Comparison of ENCODE assay signal across 30 cellular contexts in the genomic region with DNA sequence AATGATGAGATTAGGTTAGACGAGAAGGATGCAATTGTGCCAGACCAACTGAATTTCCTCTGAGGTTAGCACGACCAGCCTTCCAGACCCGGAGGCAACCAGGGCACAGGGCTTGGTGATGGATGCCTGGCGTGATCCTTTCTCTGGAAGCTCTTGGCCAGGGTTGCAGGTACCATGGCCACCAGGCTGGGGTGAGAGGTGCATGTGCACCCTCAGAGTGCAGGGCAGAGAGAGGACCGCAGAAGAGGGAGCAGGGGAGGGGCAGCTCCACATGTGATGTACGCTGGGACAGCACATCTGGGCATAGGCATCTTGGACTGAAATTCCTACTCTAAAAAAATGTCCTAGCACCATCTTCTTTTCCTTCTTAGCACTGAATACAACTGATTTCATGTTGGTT. TPM values are rescaled to one million over a fixed set of nuclear protein-coding genes. Genes with fewer than 3 reads are reported as not detected.
"Had no signal": no experiment of that assay in that cellular context is flagged by ENCODE, and none has a peak within 500 bp of the region (broad histone marks: within the 10 kb centered on the region; RNA-seq: fewer than 3 reads in every experiment).

No MANE protein-coding gene starts in this region.

- H3K27me3 Mint-ChIP-seq: effector memory CD8-positive, alpha-beta T cell had no signal

- ATAC-seq: effector memory CD8-positive, alpha-beta T cell; esophagus mucosa; gastrocnemius medialis; heart left ventricle; left cardiac atrium; left lung; left ventricle myocardium superior; lower lobe of right lung; mucosa of descending colon had no signal

- H3K4me1 Mint-ChIP-seq: endodermal cell, mesothelial cell of epicardium had no signal

- DNase-seq: cortex of kidney; effector CD8-positive, alpha-beta T cell; effector memory CD8-positive, alpha-beta T cell; endodermal cell; erythroblast; esophagus squamous epithelium; foreskin fibroblast; foreskin melanocyte; gastrocnemius medialis; heart left ventricle; hypothalamus; immature natural killer cell; islet precursor cell; left cardiac atrium; left lung; left ventricle myocardium superior; lower lobe of right lung; mesenchymal stem cell; mucosa of descending colon; naive B cell had no signal

- H3K36me3 Mint-ChIP-seq: mesothelial cell of epicardium, naive B cell had no signal

- H3K27ac ChIP-seq: epithelial cell of prostate, esophagus squamous epithelium, gastrocnemius medialis, heart left ventricle, hepatocyte, left lung, lower lobe of right lung had no signal

- H3K4me3 Mint-ChIP-seq: dendritic cell treated with granulocyte-macrophage colony-stimulating factor and Interleukin-4, amounts not matched to agents 40 ng/mL and 50 ng/mL, for 4 days; effector memory CD8-positive, alpha-beta T cell; endodermal cell; immature natural killer cell; mesothelial cell of epicardium had no signal

- H3K9me3 ChIP-seq: esophagus squamous epithelium, gastrocnemius medialis, heart left ventricle, left lung, lower lobe of right lung, mucosa of descending colon had no signal

- H3K36me3 ChIP-seq: esophagus squamous epithelium, gastrocnemius medialis, heart left ventricle, left lung, lower lobe of right lung had no signal

- H3K4me3 ChIP-seq: esophagus squamous epithelium, gastrocnemius medialis, heart left ventricle, hepatocyte, left lung, lower lobe of right lung, mucosa of descending colon had no signal

- H3K4me2 ChIP-seq: hepatocyte had no signal

- H3K4me1 ChIP-seq: esophagus squamous epithelium, gastrocnemius medialis had no signal

- H3K27me3 ChIP-seq: gastrocnemius medialis, heart left ventricle, hepatocyte, left lung had no signal

- H2AFZ ChIP-seq: hepatocyte had no signal

- H3K27ac Mint-ChIP-seq: dendritic cell treated with granulocyte-macrophage colony-stimulating factor and Interleukin-4, amounts not matched to agents 40 ng/mL and 50 ng/mL, for 4 days; effector memory CD8-positive, alpha-beta T cell; endodermal cell; immature natural killer cell; mesothelial cell of epicardium had no signal

- H3K9me3 Mint-ChIP-seq: dendritic cell treated with granulocyte-macrophage colony-stimulating factor and Interleukin-4, amounts not matched to agents 40 ng/mL and 50 ng/mL, for 4 days; effector memory CD8-positive, alpha-beta T cell; endodermal cell; immature natural killer cell; mesothelial cell of epicardium; naive B cell had no signal

RNA-seq across cellular contexts. Expression of a gene that starts 10.9 kb away (rescaled TPM):
- total RNA-seq: endodermal cell, esophagus mucosa, hepatocyte, kidney epithelial cell, left cardiac atrium, left lung, mesenteric fat pad, mesothelial cell of epicardium, mucosa of descending colon had no signal
- polyA plus RNA-seq: hepatocyte, immature natural killer cell had no signal

RNA-seq across cellular contexts. Expression of a gene that starts 34.9 kb away (rescaled TPM):
- total RNA-seq: dermis microvascular lymphatic vessel endothelial cell, lung microvascular endothelial cell, myocyte had no signal
- polyA plus RNA-seq: immature natural killer cell had no signal
